ENCODE assay signal across 16 cellular contexts in the genomic region with DNA sequence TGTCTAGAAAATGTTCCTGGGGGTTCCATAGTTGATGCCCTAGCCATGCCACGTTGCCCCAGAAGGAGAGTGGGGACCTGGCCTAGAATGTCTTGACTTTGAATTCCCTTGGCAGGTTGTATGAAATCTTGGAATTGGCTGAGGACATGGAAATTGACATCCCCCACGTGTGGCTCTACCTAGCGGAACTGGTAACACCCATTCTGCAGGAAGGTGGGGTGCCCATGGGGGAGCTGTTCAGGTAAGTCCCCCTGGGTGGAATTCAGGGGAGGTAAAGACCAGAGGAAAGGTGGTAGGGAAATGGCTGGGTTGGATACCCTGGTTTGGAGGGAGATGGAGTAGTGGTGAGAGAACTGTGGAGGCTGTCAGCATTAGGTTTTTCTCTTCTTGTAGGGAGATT. TPM values are rescaled to one million over a fixed set of nuclear protein-coding genes. Genes with fewer than 3 reads are reported as not detected.
DNase-seq lines count a peak whose midpoint lies in the region; ATAC-seq and TF ChIP-seq lines count a peak whose summit lies in the region.
"Had no signal": no experiment of that assay in that cellular context is flagged by ENCODE, and none has a peak within 500 bp of the region (broad histone marks: within the 10 kb centered on the region; RNA-seq: fewer than 3 reads in every experiment).

No MANE protein-coding gene starts in this region.

- 67% methylated on average over 3 of the region's 3 CpGs; no CpG with 5 or more reads in 1 of the 2 experiments for WGBS in IMR-90 (ENCODE audit: extremely low coverage in 2 of 2, insufficient read length in 1 of 2), 2 experiments

- H3K9me3 ChIP-seq in IMR-90 (ENCODE audit: control insufficient read depth, insufficient read depth, low read length) = no peaks in the 10 kb centered on the region
- H3K9me3 ChIP-seq in adipocyte (ENCODE audit: control insufficient read depth, low read length) = no peaks in the 10 kb centered on the region
- H3K9me3 ChIP-seq in HAP-1 = no peaks in the 10 kb centered on the region
- H3K9me3 ChIP-seq: A549 had no signal

- H2AK9ac ChIP-seq in IMR-90 (replicated peaks; ENCODE audit: low read depth, low read length, poor library complexity) = peak overlapping the region; percentile 52

- no peak overlapping the region for H3K18ac ChIP-seq in IMR-90 (ENCODE audit: low read depth, low read length)

- no peak overlapping the region for H3K4me2 ChIP-seq in IMR-90 (ENCODE audit: low read depth, low read length)
- H3K4me2 ChIP-seq: A549 had no signal

- intact Hi-C loops in IMR-90 (cut with micrococcal nuclease) = no loop called here

- H3K27me3 Mint-ChIP-seq in activated T-cell treated with anti-CD3 and anti-CD28 coated beads, Interleukin-2, amount 50 U/mL, for 72 hours (ENCODE audit: low read depth) = no peaks in the 10 kb centered on the region
- no peaks in the 10 kb centered on the region for H3K27me3 Mint-ChIP-seq in stimulated activated memory B cell treated with anti-CD40 and anti-IgM and Interleukin-4, amounts not matched to agents 10 μg/mL and 1 μg/mL and 100 μg/mL, for 72 hours
- H3K27me3 Mint-ChIP-seq: CD4-positive, CD25-positive, alpha-beta regulatory T cell had no signal

- no peak overlapping the region for H2BK5ac ChIP-seq in IMR-90 (ENCODE audit: low read depth, low read length, poor library complexity, severe bottlenecking)

- H3K79me1 ChIP-seq in IMR-90 (ENCODE audit: low read depth in 1 of 2, low read length in 2 of 2) = peaks cover 29 to 77% of the 10 kb centered on the region in 2 experiments

- no peak for TF ChIP-seq POLR2A in IMR-90 (IDR thresholded peaks at IDR 0.05; ENCODE audit: low read depth, low read length)

- H3K9ac ChIP-seq in IMR-90 (ENCODE audit: low read depth, low read length) = no peak overlapping the region
- peak overlapping the region; percentile 16 for H3K9ac ChIP-seq in adipocyte (ENCODE audit: low read length)

- peaks cover 65% of the 10 kb centered on the region for H4K20me1 ChIP-seq in IMR-90 (ENCODE audit: insufficient read depth, low read length)

- in situ Hi-C loops in IMR-90 (cut with MboI; ENCODE audit: low sequenced_read_pairs) = no loop called here
- in situ Hi-C loops in HAP-1 (cut with MboI; ENCODE audit: low sequenced_read_pairs) = no loop called here

- CTCF ChIA-PET in IMR-90 (lab: Yijun Ruan, JAX) = no interaction called here

- no peak overlapping the region for H3K4ac ChIP-seq in IMR-90 (ENCODE audit: low read depth, low read length)

- no peak overlapping the region for H2AK5ac ChIP-seq in IMR-90 (ENCODE audit: low read depth, low read length)

- H3K14ac ChIP-seq in IMR-90 (replicated peaks; ENCODE audit: low read depth, low read length) = no peak overlapping the region

- H2BK15ac ChIP-seq in IMR-90 (ENCODE audit: low read depth, low read length) = no peak overlapping the region

- H3K4me3 Mint-ChIP-seq in activated T-cell treated with anti-CD3 and anti-CD28 coated beads, Interleukin-2, amount 50 U/mL, for 72 hours = no peak overlapping the region
- no peak overlapping the region for H3K4me3 Mint-ChIP-seq in stimulated activated memory B cell treated with anti-CD40 and anti-IgM and Interleukin-4, amounts not matched to agents 10 μg/mL and 1 μg/mL and 100 μg/mL, for 72 hours
- H3K4me3 Mint-ChIP-seq: CD4-positive, CD25-positive, alpha-beta regulatory T cell had no signal

- H3K36me3 ChIP-seq in IMR-90 (ENCODE audit: control insufficient read depth, insufficient read depth, low read length) (peaks cover 85% of the 10 kb centered on the region), adipocyte (ENCODE audit: control insufficient read depth, insufficient read depth, low read length, severe bottlenecking) (peaks cover 99% of the 10 kb centered on the region), HAP-1 (replicated peaks) (peaks cover 100% of the 10 kb centered on the region)

- no peak overlapping the region for H3K56ac ChIP-seq in IMR-90 (ENCODE audit: extremely low read depth, insufficient read depth, low read length)

- no peak overlapping the region for H3K27ac ChIP-seq in IMR-90 (ENCODE audit: insufficient read depth, low read length)
- H3K27ac ChIP-seq: A549 had no signal

- no peak for DNase-seq in activated T-cell treated with anti-CD3 and anti-CD28 coated beads, Interleukin-2, amount 50 U/mL, for 72 hours
- no peak for DNase-seq in activated T-cell treated with anti-CD3 and anti-CD28 coated beads, Interleukin-2, amount 50 U/mL, for 1 hour
- DNase-seq in IMR-90 = no peak
- no peak for DNase-seq in adipocyte (ENCODE audit: low read depth)
- DNase-seq in HAP-1 (ENCODE audit: low spot score in 2 of 2) = no peak
- no peak for DNase-seq in COR-L47 (lab: John Stamatoyannopoulos, UW)
- DNase-seq: CD4-positive, CD25-positive, alpha-beta regulatory T cell; GOT3; Kasumi-1; NCI-H187 treated with DMSO at 0.1 percent for 48 hours; NCI-H446 treated with DMSO at 0.1 percent for 48 hours; NCI-H748 treated with DMSO at 0.1 percent for 48 hours; SHP77 treated with DMSO at 0.1 percent for 48 hours had no signal

- H4K8ac ChIP-seq in IMR-90 (ENCODE audit: low read depth in 2 of 2, low read length in 2 of 2) = no peak overlapping the region

- no peak overlapping the region for H4K5ac ChIP-seq in IMR-90 (ENCODE audit: low read depth, low read length)

- no peak overlapping the region for H2BK20ac ChIP-seq in IMR-90 (ENCODE audit: low read depth, low read length)

- H3K4me1 Mint-ChIP-seq in activated T-cell treated with anti-CD3 and anti-CD28 coated beads, Interleukin-2, amount 50 U/mL, for 72 hours (ENCODE audit: low read depth) = peaks cover 60% of the 10 kb centered on the region
- H3K4me1 Mint-ChIP-seq in stimulated activated memory B cell treated with anti-CD40 and anti-IgM and Interleukin-4, amounts not matched to agents 10 μg/mL and 1 μg/mL and 100 μg/mL, for 72 hours = peaks cover 16% of the 10 kb centered on the region

- no peak overlapping the region for H4K91ac ChIP-seq in IMR-90 (ENCODE audit: insufficient read depth, low read depth, low read length)

- H2BK120ac ChIP-seq in IMR-90 (ENCODE audit: low read depth, low read length) = no peak overlapping the region

- no peak overlapping the region for H3K23ac ChIP-seq in IMR-90 (ENCODE audit: low read depth, low read length)

- dilution Hi-C loops in IMR-90 (cut with HindIII; ENCODE audit: low sequenced_read_pairs, unreplicated experiment) = no loop called here

- no peak for TF ChIP-seq CTCF in IMR-90 (conservative IDR thresholded peaks at IDR 0.05; ENCODE audit: low read depth, low read length)

- H3K27ac Mint-ChIP-seq in activated T-cell treated with anti-CD3 and anti-CD28 coated beads, Interleukin-2, amount 50 U/mL, for 72 hours = peak overlapping the region; percentile 69
- H3K27ac Mint-ChIP-seq in stimulated activated memory B cell treated with anti-CD40 and anti-IgM and Interleukin-4, amounts not matched to agents 10 μg/mL and 1 μg/mL and 100 μg/mL, for 72 hours = peak overlapping the region; percentile 43

- no TSS peak for BruUV-seq in IMR-90 (replicated peaks; lab: Mats Ljungman, UMichigan)

- peaks cover 26 to 65% of the 10 kb centered on the region in 2 donors for H3K36me3 Mint-ChIP-seq in activated T-cell treated with anti-CD3 and anti-CD28 coated beads, Interleukin-2, amount 50 U/mL, for 72 hours (ENCODE audit: insufficient read depth in 2 of 2)
- peaks cover 92% of the 10 kb centered on the region for H3K36me3 Mint-ChIP-seq in stimulated activated memory B cell treated with anti-CD40 and anti-IgM and Interleukin-4, amounts not matched to agents 10 μg/mL and 1 μg/mL and 100 μg/mL, for 72 hours

- H3K27me3 ChIP-seq in IMR-90 (ENCODE audit: control insufficient read depth, insufficient read depth, low read length) = no peaks in the 10 kb centered on the region
- no peaks in the 10 kb centered on the region for H3K27me3 ChIP-seq in adipocyte (replicated peaks; ENCODE audit: control insufficient read depth, insufficient read depth, low read length)
- H3K27me3 ChIP-seq in HAP-1 (ENCODE audit: low read depth) = no peaks in the 10 kb centered on the region

- peaks cover 31% of the 10 kb centered on the region for H3K9me1 ChIP-seq in IMR-90 (ENCODE audit: insufficient read depth, low read length)

- no peak overlapping the region for H2AFZ ChIP-seq in IMR-90 (replicated peaks; ENCODE audit: low read length, poor library complexity)

- no peak for TF ChIP-seq RAD21 in IMR-90 (IDR thresholded peaks at IDR 0.05; ENCODE audit: low read length)

- POLR2A ChIA-PET in IMR-90 (lab: Charles Lee; ENCODE audit: unreplicated experiment) = interaction anchor here (0.7 kb wide), 1 partner anchor 9 kb away, joined by 3 read pairs; no protein-coding TSS in a partner anchor

- H3K4me3 ChIP-seq in IMR-90 (ENCODE audit: insufficient read depth, low read depth, low read length) (no peak overlapping the region), adipocyte (ENCODE audit: low read length) (no peak overlapping the region), HAP-1 (no peak overlapping the region)
- H3K4me3 ChIP-seq: A549 had no signal

- H3K4me1 ChIP-seq in IMR-90 (ENCODE audit: control insufficient read depth, insufficient read depth, low read length) = peaks cover 13% of the 10 kb centered on the region
- H3K4me1 ChIP-seq in adipocyte (ENCODE audit: control insufficient read depth, insufficient read depth, low read length) = peaks cover 24% of the 10 kb centered on the region
- H3K4me1 ChIP-seq in HAP-1 = no peaks in the 10 kb centered on the region

- H3K9me3 Mint-ChIP-seq in activated T-cell treated with anti-CD3 and anti-CD28 coated beads, Interleukin-2, amount 50 U/mL, for 72 hours = no peaks in the 10 kb centered on the region
- H3K9me3 Mint-ChIP-seq in stimulated activated memory B cell treated with anti-CD40 and anti-IgM and Interleukin-4, amounts not matched to agents 10 μg/mL and 1 μg/mL and 100 μg/mL, for 72 hours = no peaks in the 10 kb centered on the region
- H3K9me3 Mint-ChIP-seq: CD4-positive, CD25-positive, alpha-beta regulatory T cell had no signal

- no peak for ATAC-seq in activated T-cell treated with anti-CD3 and anti-CD28 coated beads, Interleukin-2, amount 50 U/mL, for 72 hours (replicated peaks in 1 of 2)
- ATAC-seq in IMR-90 (ENCODE audit: low read depth) (no peak), HG03354 (IDR thresholded peaks at IDR 0.05; ENCODE audit: poor library complexity, severe bottlenecking, unreplicated experiment) (no peak)
- ATAC-seq in stimulated activated memory B cell treated with anti-CD40 and anti-IgM and Interleukin-4, amounts not matched to agents 10 μg/mL and 1 μg/mL and 100 μg/mL, for 72 hours = no peak
- ATAC-seq: A549 had no signal

RNA-seq across cellular contexts. Expression of a gene that starts 8.9 kb away (rescaled TPM):
- total RNA-seq in activated T-cell treated with anti-CD3 and anti-CD28 coated beads, Interleukin-2, amount 50 U/mL, for 72 hours = 1 to 10 TPM; 6.6 to 7.6 TPM
- 9.7 and 10.8 TPM in 2 replicates for total RNA-seq in IMR-90 (2012; rRNA removed)
- 16.5 and 19.5 TPM in 2 replicates for polyA plus RNA-seq in IMR-90 (2012; rRNA removed)
- polyA plus RNA-seq in IMR-90 (2012; cell fraction: cytosol; rRNA removed) = 28.8 and 38.6 TPM in 2 replicates
- polyA plus RNA-seq in IMR-90 (2012; cell fraction: nucleus; rRNA removed; ENCODE audit: low replicate concordance) = 32.2 and 40.8 TPM in 2 replicates

RNA-seq across cellular contexts. Expression of a gene that starts 14.1 kb away (rescaled TPM):
- total RNA-seq in activated T-cell treated with anti-CD3 and anti-CD28 coated beads, Interleukin-2, amount 50 U/mL, for 72 hours = 100 to 1,000 TPM; 274 to 305 TPM
- total RNA-seq in IMR-90 (2012; rRNA removed) = 225 TPM in 2 replicates
- polyA plus RNA-seq in IMR-90 (2012; rRNA removed) = 274 and 300 TPM in 2 replicates
- 216 and 229 TPM in 2 replicates for polyA plus RNA-seq in IMR-90 (2012; cell fraction: cytosol; rRNA removed)
- 361 and 453 TPM in 2 replicates for polyA plus RNA-seq in IMR-90 (2012; cell fraction: nucleus; rRNA removed; ENCODE audit: low replicate concordance)

RNA-seq across cellular contexts. Expression of a gene that starts 29.5 kb away (rescaled TPM):
- total RNA-seq in activated T-cell treated with anti-CD3 and anti-CD28 coated beads, Interleukin-2, amount 50 U/mL, for 72 hours = 100 to 1,000 TPM; 169 to 184 TPM
- total RNA-seq in IMR-90 (2012; rRNA removed) = 697 and 872 TPM in 2 replicates
- 474 and 514 TPM in 2 replicates for polyA plus RNA-seq in IMR-90 (2012; rRNA removed)
- polyA plus RNA-seq in IMR-90 (2012; cell fraction: cytosol; rRNA removed) = 246 and 479 TPM in 2 replicates
- polyA plus RNA-seq in IMR-90 (2012; cell fraction: nucleus; rRNA removed; ENCODE audit: low replicate concordance) = 457 and 630 TPM in 2 replicates

RNA-seq across cellular contexts. Expression of a gene that starts 32.9 kb away (rescaled TPM):
- 1 to 10 TPM; 3.1 to 3.9 TPM for total RNA-seq in activated T-cell treated with anti-CD3 and anti-CD28 coated beads, Interleukin-2, amount 50 U/mL, for 72 hours
- 1.9 and 2.9 TPM in 2 replicates for total RNA-seq in IMR-90 (2012; rRNA removed)
- 5.7 and 5.8 TPM in 2 replicates for polyA plus RNA-seq in IMR-90 (2012; rRNA removed)
- polyA plus RNA-seq in IMR-90 (2012; cell fraction: cytosol; rRNA removed) = 2.4 and 3.5 TPM in 2 replicates
- 20.0 and 46.7 TPM in 2 replicates for polyA plus RNA-seq in IMR-90 (2012; cell fraction: nucleus; rRNA removed; ENCODE audit: low replicate concordance)

RNA-seq across cellular contexts. Expression of a gene that starts 33.0 kb away (rescaled TPM):
- total RNA-seq in activated T-cell treated with anti-CD3 and anti-CD28 coated beads, Interleukin-2, amount 50 U/mL, for 72 hours = 10 to 100 TPM; 86.9 to 93.6 TPM
- total RNA-seq in IMR-90 (2012; rRNA removed) = 47.7 and 132 TPM in 2 replicates
- 103 and 130 TPM in 2 replicates for polyA plus RNA-seq in IMR-90 (2012; rRNA removed)
- 60.8 and 128 TPM in 2 replicates for polyA plus RNA-seq in IMR-90 (2012; cell fraction: cytosol; rRNA removed)
- polyA plus RNA-seq in IMR-90 (2012; cell fraction: nucleus; rRNA removed; ENCODE audit: low replicate concordance) = 131 and 372 TPM in 2 replicates
